ENCODE assay signal across 1 cellular context in the genomic region with DNA sequence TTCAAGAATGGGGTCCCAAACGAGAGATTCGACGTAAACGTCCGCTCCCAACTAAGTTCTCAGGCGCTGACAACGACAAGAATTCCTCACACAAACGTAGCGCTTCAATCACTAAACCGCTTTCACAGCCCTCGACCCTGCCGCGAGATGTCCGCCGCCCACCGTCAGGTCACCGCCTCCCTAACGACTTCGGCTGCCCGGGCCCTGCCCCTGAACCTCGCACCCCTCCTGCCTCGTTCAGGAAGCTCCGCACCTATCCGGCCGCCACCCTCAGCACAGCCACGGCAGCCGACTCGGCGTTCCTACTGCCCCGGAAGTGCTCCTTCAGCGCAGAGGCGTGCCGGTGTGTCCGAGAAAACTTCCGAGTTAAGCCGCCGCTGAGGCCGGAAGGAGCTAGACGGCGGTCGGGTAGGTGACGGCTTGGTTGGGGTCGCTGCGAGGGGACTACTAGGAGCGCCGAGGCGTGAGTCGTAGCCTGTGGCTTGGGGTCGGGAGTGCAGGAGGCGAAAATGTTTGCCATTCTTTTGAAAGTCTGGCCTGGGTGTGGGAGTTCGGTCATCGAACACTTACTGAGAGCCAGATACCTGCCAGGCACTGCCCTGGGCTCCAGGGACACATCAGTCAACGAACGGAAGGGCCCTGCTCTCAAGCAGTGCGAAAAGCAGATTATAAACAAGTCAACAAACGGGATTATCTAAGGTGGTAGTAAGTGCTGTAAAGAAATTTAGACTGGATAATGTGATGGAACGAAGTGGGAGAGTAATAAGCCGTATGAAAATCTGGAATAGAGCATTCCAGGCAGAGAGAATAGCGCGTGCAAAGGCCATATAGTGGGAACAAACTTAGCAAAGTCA.
TF ChIP-seq lines count a peak whose summit lies in the region.

FAM114A2 (minus strand) TSS at position 307 of the 854 bp plus-strand sequence. CDS start 3,957 bp downstream, outside the sequence.
MFAP3 (plus strand) TSS at position 364 of the 854 bp plus-strand sequence. CDS start 10,756 bp downstream, outside the sequence.

TF ChIP-seq in HepG2, 621 proteins besides CTCF, POLR2A, EP300 and RAD21 (continued from another document and continues in another):
- TF ChIP-seq PRDM15 (CRISPR knock-in tag; IDR thresholded peaks at IDR 0.05) (no peak), DNMT1 (CRISPR knock-in tag; IDR thresholded peaks at IDR 0.05) (no peak), TCF12 (IDR thresholded peaks at IDR 0.05) (no peak), TCF12 (CRISPR knock-in tag; IDR thresholded peaks at IDR 0.05) (peak; percentile 58; the same call in 1 of the 2 replicates), NRL (CRISPR knock-in tag; IDR thresholded peaks at IDR 0.05; ENCODE audit: borderline replicate concordance) (peak; percentile 88; the same call in 1 of the 2 replicates), ARNTL (CRISPR knock-in tag; IDR thresholded peaks at IDR 0.05) (peak; percentile 64), NFKBIZ (CRISPR knock-in tag; IDR thresholded peaks at IDR 0.05) (peak; percentile 29; the same call in 1 of the 2 replicates), NR2F6 (IDR thresholded peaks at IDR 0.05) (no peak), NR2F6 (CRISPR knock-in tag; IDR thresholded peaks at IDR 0.05) (peak; percentile 54; the same call in 1 of the 2 replicates), ZNF496 (CRISPR knock-in tag; IDR thresholded peaks at IDR 0.05; ENCODE audit: insufficient replicate concordance) (no peak), KLF6 (CRISPR knock-in tag; IDR thresholded peaks at IDR 0.05) (peak; percentile 89; the same call in 1 of the 2 replicates), ZFP37 (CRISPR knock-in tag; IDR thresholded peaks at IDR 0.05; ENCODE audit: borderline replicate concordance) (no peak; the same call in 1 of the 2 replicates), ZFAT (CRISPR knock-in tag; conservative IDR thresholded peaks at IDR 0.05) (no peak), CEBPB (IDR thresholded peaks at IDR 0.05; ENCODE audit: borderline replicate concordance, low read depth, low read length) (no peak), ETV5 (CRISPR knock-in tag; IDR thresholded peaks at IDR 0.05; ENCODE audit: borderline replicate concordance) (peak; percentile 86), SATB2 (CRISPR knock-in tag; IDR thresholded peaks at IDR 0.05) (no peak), NCOA1 (CRISPR knock-in tag; IDR thresholded peaks at IDR 0.05) (peak; percentile 81), POGZ (CRISPR knock-in tag; IDR thresholded peaks at IDR 0.05) (peak; percentile 95), HIVEP1 (CRISPR knock-in tag; IDR thresholded peaks at IDR 0.05) (peak; percentile 82), CREB1 (IDR thresholded peaks at IDR 0.05) (peak; percentile 29; the same call in 1 of the 2 replicates), CREB1 (CRISPR knock-in tag; IDR thresholded peaks at IDR 0.05) (peak; percentile 71), ZNF354B (CRISPR knock-in tag; IDR thresholded peaks at IDR 0.05) (no peak), ZNF777 (CRISPR knock-in tag; IDR thresholded peaks at IDR 0.05) (peak; percentile 97), NFE2 (CRISPR knock-in tag; IDR thresholded peaks at IDR 0.05) (no peak), ATF1 (CRISPR knock-in tag; IDR thresholded peaks at IDR 0.05) (no peak), ZFX (CRISPR knock-in tag; IDR thresholded peaks at IDR 0.05; ENCODE audit: low read depth) (peak; percentile 93), ZNF589 (CRISPR knock-in tag; conservative IDR thresholded peaks at IDR 0.05) (no peak; the same call in 1 of the 2 replicates), LCORL (IDR thresholded peaks at IDR 0.05) (no peak), LCORL (CRISPR knock-in tag; IDR thresholded peaks at IDR 0.05) (peak; percentile 88), PRPF4 (IDR thresholded peaks at IDR 0.05; ENCODE audit: low read depth, low read length, poor library complexity, severe bottlenecking) (no peak), MIER2 (CRISPR knock-in tag; IDR thresholded peaks at IDR 0.05) (peak; percentile 44; the same call in 1 of the 2 replicates), HMG20A (CRISPR knock-in tag; IDR thresholded peaks at IDR 0.05; ENCODE audit: borderline replicate concordance) (no peak), ZNF343 (CRISPR knock-in tag; IDR thresholded peaks at IDR 0.05) (peak; percentile 95; the same call in 1 of the 2 replicates), ZNF260 (CRISPR knock-in tag; IDR thresholded peaks at IDR 0.05; ENCODE audit: borderline replicate concordance, low read depth) (no peak), ZNF12 (CRISPR knock-in tag; IDR thresholded peaks at IDR 0.05) (peak; percentile 51; the same call in 1 of the 2 replicates), BHLHE40 (IDR thresholded peaks at IDR 0.05; ENCODE audit: low read length) (peak; percentile 83), PCBP1 (IDR thresholded peaks at IDR 0.05; ENCODE audit: borderline replicate concordance, low read depth, low read length) (peak; percentile 72; the same call in 1 of the 2 replicates), MBNL3 (CRISPR knock-in tag; conservative IDR thresholded peaks at IDR 0.05) (no peak), ATF7 (IDR thresholded peaks at IDR 0.05) (no peak), ATF7 (CRISPR knock-in tag; IDR thresholded peaks at IDR 0.05) (peak; percentile 73; the same call in 1 of the 2 replicates), MXI1 (IDR thresholded peaks at IDR 0.05; ENCODE audit: borderline replicate concordance, low read depth, low read length) (peak; percentile 81; the same call in 1 of the 3 replicates), XRCC5 (optimal IDR thresholded peaks at IDR 0.05; ENCODE audit: low read length) (peak; percentile 76), RXRA (CRISPR knock-in tag; IDR thresholded peaks at IDR 0.05) (peak; percentile 73; the same call in 1 of the 2 replicates), GTF2F1 (IDR thresholded peaks at IDR 0.05; ENCODE audit: low read length) (no peak), ZNF124 (CRISPR knock-in tag; IDR thresholded peaks at IDR 0.05) (no peak), CHCHD3 (CRISPR knock-in tag; IDR thresholded peaks at IDR 0.05) (0 out of 2 replicates have a peak, but pooled peaks have one; percentile 37), ADNP (CRISPR knock-in tag; IDR thresholded peaks at IDR 0.05) (no peak), ZIK1 (CRISPR knock-in tag; IDR thresholded peaks at IDR 0.05; ENCODE audit: borderline replicate concordance, low read depth) (peak; percentile 80; the same call in 1 of the 2 replicates), ZSCAN31 (CRISPR knock-in tag; IDR thresholded peaks at IDR 0.05; ENCODE audit: low read depth) (peak; percentile 92), SYNCRIP (IDR thresholded peaks at IDR 0.05; ENCODE audit: insufficient read depth, low read depth, low read length) (no peak)
- TF ChIP-seq, protein P1, sequence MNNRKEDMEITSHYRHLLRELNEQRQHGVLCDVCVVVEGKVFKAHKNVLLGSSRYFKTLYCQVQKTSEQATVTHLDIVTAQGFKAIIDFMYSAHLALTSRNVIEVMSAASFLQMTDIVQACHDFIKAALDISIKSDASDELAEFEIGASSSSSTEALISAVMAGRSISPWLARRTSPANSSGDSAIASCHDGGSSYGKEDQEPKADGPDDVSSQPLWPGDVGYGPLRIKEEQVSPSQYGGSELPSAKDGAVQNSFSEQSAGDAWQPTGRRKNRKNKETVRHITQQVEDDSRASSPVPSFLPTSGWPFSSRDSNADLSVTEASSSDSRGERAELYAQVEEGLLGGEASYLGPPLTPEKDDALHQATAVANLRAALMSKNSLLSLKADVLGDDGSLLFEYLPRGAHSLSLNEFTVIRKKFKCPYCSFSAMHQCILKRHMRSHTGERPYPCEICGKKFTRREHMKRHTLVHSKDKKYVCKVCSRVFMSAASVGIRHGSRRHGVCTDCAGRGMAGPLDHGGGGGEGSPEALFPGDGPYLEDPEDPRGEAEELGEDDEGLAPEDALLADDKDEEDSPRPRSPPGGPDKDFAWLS (CRISPR knock-in tag; IDR thresholded peaks at IDR 0.05; ENCODE audit: borderline replicate concordance): no peak
- TF ChIP-seq, protein P2, sequence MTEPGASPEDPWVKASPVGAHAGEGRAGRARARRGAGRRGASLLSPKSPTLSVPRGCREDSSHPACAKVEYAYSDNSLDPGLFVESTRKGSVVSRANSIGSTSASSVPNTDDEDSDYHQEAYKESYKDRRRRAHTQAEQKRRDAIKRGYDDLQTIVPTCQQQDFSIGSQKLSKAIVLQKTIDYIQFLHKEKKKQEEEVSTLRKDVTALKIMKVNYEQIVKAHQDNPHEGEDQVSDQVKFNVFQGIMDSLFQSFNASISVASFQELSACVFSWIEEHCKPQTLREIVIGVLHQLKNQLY (CRISPR knock-in tag; IDR thresholded peaks at IDR 0.05): no peak
- TF ChIP-seq, protein P3, sequence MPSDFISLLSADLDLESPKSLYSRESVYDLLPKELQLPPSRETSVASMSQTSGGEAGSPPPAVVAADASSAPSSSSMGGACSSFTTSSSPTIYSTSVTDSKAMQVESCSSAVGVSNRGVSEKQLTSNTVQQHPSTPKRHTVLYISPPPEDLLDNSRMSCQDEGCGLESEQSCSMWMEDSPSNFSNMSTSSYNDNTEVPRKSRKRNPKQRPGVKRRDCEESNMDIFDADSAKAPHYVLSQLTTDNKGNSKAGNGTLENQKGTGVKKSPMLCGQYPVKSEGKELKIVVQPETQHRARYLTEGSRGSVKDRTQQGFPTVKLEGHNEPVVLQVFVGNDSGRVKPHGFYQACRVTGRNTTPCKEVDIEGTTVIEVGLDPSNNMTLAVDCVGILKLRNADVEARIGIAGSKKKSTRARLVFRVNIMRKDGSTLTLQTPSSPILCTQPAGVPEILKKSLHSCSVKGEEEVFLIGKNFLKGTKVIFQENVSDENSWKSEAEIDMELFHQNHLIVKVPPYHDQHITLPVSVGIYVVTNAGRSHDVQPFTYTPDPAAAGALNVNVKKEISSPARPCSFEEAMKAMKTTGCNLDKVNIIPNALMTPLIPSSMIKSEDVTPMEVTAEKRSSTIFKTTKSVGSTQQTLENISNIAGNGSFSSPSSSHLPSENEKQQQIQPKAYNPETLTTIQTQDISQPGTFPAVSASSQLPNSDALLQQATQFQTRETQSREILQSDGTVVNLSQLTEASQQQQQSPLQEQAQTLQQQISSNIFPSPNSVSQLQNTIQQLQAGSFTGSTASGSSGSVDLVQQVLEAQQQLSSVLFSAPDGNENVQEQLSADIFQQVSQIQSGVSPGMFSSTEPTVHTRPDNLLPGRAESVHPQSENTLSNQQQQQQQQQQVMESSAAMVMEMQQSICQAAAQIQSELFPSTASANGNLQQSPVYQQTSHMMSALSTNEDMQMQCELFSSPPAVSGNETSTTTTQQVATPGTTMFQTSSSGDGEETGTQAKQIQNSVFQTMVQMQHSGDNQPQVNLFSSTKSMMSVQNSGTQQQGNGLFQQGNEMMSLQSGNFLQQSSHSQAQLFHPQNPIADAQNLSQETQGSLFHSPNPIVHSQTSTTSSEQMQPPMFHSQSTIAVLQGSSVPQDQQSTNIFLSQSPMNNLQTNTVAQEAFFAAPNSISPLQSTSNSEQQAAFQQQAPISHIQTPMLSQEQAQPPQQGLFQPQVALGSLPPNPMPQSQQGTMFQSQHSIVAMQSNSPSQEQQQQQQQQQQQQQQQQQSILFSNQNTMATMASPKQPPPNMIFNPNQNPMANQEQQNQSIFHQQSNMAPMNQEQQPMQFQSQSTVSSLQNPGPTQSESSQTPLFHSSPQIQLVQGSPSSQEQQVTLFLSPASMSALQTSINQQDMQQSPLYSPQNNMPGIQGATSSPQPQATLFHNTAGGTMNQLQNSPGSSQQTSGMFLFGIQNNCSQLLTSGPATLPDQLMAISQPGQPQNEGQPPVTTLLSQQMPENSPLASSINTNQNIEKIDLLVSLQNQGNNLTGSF (CRISPR knock-in tag; IDR thresholded peaks at IDR 0.05): no peak
- TF ChIP-seq, protein P4, sequence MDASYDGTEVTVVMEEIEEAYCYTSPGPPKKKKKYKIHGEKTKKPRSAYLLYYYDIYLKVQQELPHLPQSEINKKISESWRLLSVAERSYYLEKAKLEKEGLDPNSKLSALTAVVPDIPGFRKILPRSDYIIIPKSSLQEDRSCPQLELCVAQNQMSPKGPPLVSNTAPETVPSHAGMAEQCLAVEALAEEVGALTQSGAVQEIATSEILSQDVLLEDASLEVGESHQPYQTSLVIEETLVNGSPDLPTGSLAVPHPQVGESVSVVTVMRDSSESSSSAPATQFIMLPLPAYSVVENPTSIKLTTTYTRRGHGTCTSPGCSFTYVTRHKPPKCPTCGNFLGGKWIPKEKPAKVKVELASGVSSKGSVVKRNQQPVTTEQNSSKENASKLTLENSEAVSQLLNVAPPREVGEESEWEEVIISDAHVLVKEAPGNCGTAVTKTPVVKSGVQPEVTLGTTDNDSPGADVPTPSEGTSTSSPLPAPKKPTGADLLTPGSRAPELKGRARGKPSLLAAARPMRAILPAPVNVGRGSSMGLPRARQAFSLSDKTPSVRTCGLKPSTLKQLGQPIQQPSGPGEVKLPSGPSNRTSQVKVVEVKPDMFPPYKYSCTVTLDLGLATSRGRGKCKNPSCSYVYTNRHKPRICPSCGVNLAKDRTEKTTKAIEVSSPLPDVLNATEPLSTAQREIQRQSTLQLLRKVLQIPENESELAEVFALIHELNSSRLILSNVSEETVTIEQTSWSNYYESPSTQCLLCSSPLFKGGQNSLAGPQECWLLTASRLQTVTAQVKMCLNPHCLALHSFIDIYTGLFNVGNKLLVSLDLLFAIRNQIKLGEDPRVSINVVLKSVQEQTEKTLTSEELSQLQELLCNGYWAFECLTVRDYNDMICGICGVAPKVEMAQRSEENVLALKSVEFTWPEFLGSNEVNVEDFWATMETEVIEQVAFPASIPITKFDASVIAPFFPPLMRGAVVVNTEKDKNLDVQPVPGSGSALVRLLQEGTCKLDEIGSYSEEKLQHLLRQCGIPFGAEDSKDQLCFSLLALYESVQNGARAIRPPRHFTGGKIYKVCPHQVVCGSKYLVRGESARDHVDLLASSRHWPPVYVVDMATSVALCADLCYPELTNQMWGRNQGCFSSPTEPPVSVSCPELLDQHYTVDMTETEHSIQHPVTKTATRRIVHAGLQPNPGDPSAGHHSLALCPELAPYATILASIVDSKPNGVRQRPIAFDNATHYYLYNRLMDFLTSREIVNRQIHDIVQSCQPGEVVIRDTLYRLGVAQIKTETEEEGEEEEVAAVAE (CRISPR knock-in tag; IDR thresholded peaks at IDR 0.05; ENCODE audit: borderline replicate concordance): peak; percentile 77
